ENCODE assay signal across 13 cellular contexts in the genomic region with DNA sequence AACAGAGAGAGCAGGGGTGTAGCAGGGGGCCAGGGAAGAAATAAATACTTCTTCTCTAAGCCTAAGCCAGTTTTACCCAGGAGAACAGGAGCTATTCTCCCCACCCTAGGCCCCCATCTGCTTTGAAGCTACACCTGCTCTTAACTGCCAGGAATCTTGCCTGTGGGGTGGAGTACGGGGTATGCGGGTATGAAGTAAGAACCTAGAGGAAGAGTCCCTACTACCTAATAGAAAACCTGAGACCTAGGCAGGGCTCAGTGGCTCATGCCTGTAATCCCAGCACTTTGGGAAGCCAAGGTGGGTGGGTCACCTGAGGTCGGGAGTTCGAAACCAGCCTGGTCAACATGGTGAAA. TPM values are rescaled to one million over a fixed set of nuclear protein-coding genes. Genes with fewer than 3 reads are reported as not detected.
DNase-seq lines count a peak whose midpoint lies in the region; ATAC-seq and TF ChIP-seq lines count a peak whose summit lies in the region.
"Had no signal": no experiment of that assay in that cellular context is flagged by ENCODE, and none has a peak within 500 bp of the region (broad histone marks: within the 10 kb centered on the region; RNA-seq: fewer than 3 reads in every experiment).

No MANE protein-coding gene starts in this region.

- H3K27ac ChIP-seq in right atrium auricular region (peak overlapping the region; percentile 98), mesenchymal stem cell (ENCODE audit: low read length, poor library complexity, severe bottlenecking) (no peak overlapping the region)

- WGBS in mesenchymal stem cell, result 100% methylated on average over 2 of the region's 4 CpGs

- H3K27me3 ChIP-seq in right atrium auricular region (no peaks in the 10 kb centered on the region), mesenchymal stem cell (ENCODE audit: control insufficient read depth in 1 of 2, insufficient read depth in 1 of 2, low read length in 2 of 2) (no peaks in the 10 kb centered on the region)

- no peaks in the 10 kb centered on the region for H3K9me3 Mint-ChIP-seq in activated CD4-positive, alpha-beta memory T cell treated with anti-CD3 and anti-CD28 coated beads for 36 hours

- H3K14ac ChIP-seq in mesenchymal stem cell (ENCODE audit: low read length in 2 of 2), result no peak overlapping the region

- no peak for DNase-seq in right atrium auricular region (ENCODE audit: low spot score)
- no peak for DNase-seq in Right ventricle myocardium inferior (ENCODE audit: missing footprints)
- no peak for DNase-seq in activated CD4-positive, alpha-beta memory T cell treated with anti-CD3 and anti-CD28 coated beads for 36 hours
- no peak for DNase-seq in mesenchymal stem cell
- DNase-seq in mucosa of gallbladder (ENCODE audit: low spot score), result no peak
- no peak for DNase-seq in NCI-H2081 (lab: John Stamatoyannopoulos, UW)
- DNase-seq: activated CD8-positive, alpha-beta memory T cell treated with anti-CD3 and anti-CD28 coated beads, Interleukin-2, amount 50 U/mL, for 4 hours; effector CD8-positive, alpha-beta T cell; SHP77 treated with DMSO at 0.1 percent for 48 hours had no signal

- peaks cover 0 to 93% of the 10 kb centered on the region in 2 donors for H3K4me1 ChIP-seq in right atrium auricular region
- peaks cover 43% of the 10 kb centered on the region for H3K4me1 ChIP-seq in mesenchymal stem cell (ENCODE audit: control insufficient read depth, insufficient read depth, low read depth, low read length)

- H3K4me2 ChIP-seq in mesenchymal stem cell (ENCODE audit: low read length, poor library complexity, severe bottlenecking), result no peak overlapping the region

- no peak overlapping the region for H2BK5ac ChIP-seq in mesenchymal stem cell (ENCODE audit: low read depth, low read length, poor library complexity, severe bottlenecking)

- no peak overlapping the region for H3K4ac ChIP-seq in mesenchymal stem cell (ENCODE audit: low read depth in 1 of 2, low read length in 2 of 2)

- H3K18ac ChIP-seq in mesenchymal stem cell (ENCODE audit: low read depth in 1 of 2, low read length in 2 of 2), result no peak overlapping the region

- no peak overlapping the region for H4K8ac ChIP-seq in mesenchymal stem cell (ENCODE audit: low read length)

- H3K9ac ChIP-seq in mesenchymal stem cell (ENCODE audit: low read length), result no peak overlapping the region

- peaks cover 31% of the 10 kb centered on the region for H3K4me1 Mint-ChIP-seq in activated CD4-positive, alpha-beta memory T cell treated with anti-CD3 and anti-CD28 coated beads for 36 hours (ENCODE audit: low read depth)

- H3K4me3 ChIP-seq in right atrium auricular region, result no peak overlapping the region
- no peak overlapping the region for H3K4me3 ChIP-seq in mesenchymal stem cell (ENCODE audit: insufficient read depth in 1 of 2, low read depth in 1 of 2, low read length in 2 of 2)

- H3K23ac ChIP-seq in mesenchymal stem cell (ENCODE audit: low read length in 2 of 2), result no peak overlapping the region

- peaks cover 25% of the 10 kb centered on the region for H3K36me3 Mint-ChIP-seq in activated CD4-positive, alpha-beta memory T cell treated with anti-CD3 and anti-CD28 coated beads for 36 hours

- CTCF ChIA-PET in activated CD4-positive, alpha-beta memory T cell treated with anti-CD3 and anti-CD28 coated beads for 36 hours (lab: Charles Lee), result interaction anchor here (0.9 to 4.0 kb wide), 17 partner anchors 8 to 113 kb away, joined by 3 to 31 read pairs (median 4); a partner anchor contains a TSS

- ATAC-seq in Right ventricle myocardium inferior, result no peak
- ATAC-seq in GM18505 (IDR thresholded peaks at IDR 0.05; ENCODE audit: unreplicated experiment), result no peak
- no peak for ATAC-seq in GM21381 (IDR thresholded peaks at IDR 0.05; ENCODE audit: unreplicated experiment)
- ATAC-seq: left lobe of liver had no signal

- H3K4me3 Mint-ChIP-seq in activated CD4-positive, alpha-beta memory T cell treated with anti-CD3 and anti-CD28 coated beads for 36 hours, result peak overlapping the region; percentile 88

- H4K91ac ChIP-seq in mesenchymal stem cell (ENCODE audit: low read length), result no peak overlapping the region

- no peak overlapping the region for H3K27ac Mint-ChIP-seq in activated CD4-positive, alpha-beta memory T cell treated with anti-CD3 and anti-CD28 coated beads for 36 hours

- H3K36me3 ChIP-seq in right atrium auricular region (peaks cover 7% of the 10 kb centered on the region), mesenchymal stem cell (ENCODE audit: control insufficient read depth in 1 of 2, insufficient read depth in 2 of 2, low read depth in 1 of 2, low read length in 2 of 2) (peaks cover 0 to 18% of the 10 kb centered on the region in 2 experiments)

- H2BK15ac ChIP-seq in mesenchymal stem cell (ENCODE audit: low read depth, poor library complexity, severe bottlenecking), result peak overlapping the region; percentile 48

- TF ChIP-seq CTCF in right atrium auricular region (IDR thresholded peaks at IDR 0.05), result no peak

- intact Hi-C loops in Right ventricle myocardium inferior (cut with DNase I), result loop anchor here (10.0 kb wide), 1 partner anchor 450 kb away; a partner anchor contains a TSS
- intact Hi-C loops in activated CD4-positive, alpha-beta memory T cell treated with anti-CD3 and anti-CD28 coated beads for 36 hours (cut with micrococcal nuclease), result loop anchor here (1.0 to 5.0 kb wide), 4 partner anchors 12 to 98 kb away; a partner anchor contains a TSS

- no peak overlapping the region for H2BK120ac ChIP-seq in mesenchymal stem cell (ENCODE audit: low read depth, low read length)

- no peak overlapping the region for H2AFZ ChIP-seq in mesenchymal stem cell (ENCODE audit: low read depth, low read length)

- H2BK12ac ChIP-seq in mesenchymal stem cell (ENCODE audit: low read length in 2 of 2), result no peak overlapping the region

- no peaks in the 10 kb centered on the region for H3K27me3 Mint-ChIP-seq in activated CD4-positive, alpha-beta memory T cell treated with anti-CD3 and anti-CD28 coated beads for 36 hours

- no peak for TF ChIP-seq POLR2A in GM18505 (IDR thresholded peaks at IDR 0.05; ENCODE audit: borderline replicate concordance, extremely low read depth, insufficient read depth, insufficient read length)

- H2AK5ac ChIP-seq in mesenchymal stem cell (ENCODE audit: low read length, severe bottlenecking), result no peak overlapping the region

- peaks cover 31% of the 10 kb centered on the region for H3K79me1 ChIP-seq in mesenchymal stem cell (replicated peaks; ENCODE audit: low read length, poor library complexity, severe bottlenecking)

- POLR2A ChIA-PET in activated CD4-positive, alpha-beta memory T cell treated with anti-CD3 and anti-CD28 coated beads for 36 hours (lab: Charles Lee), result interaction anchor here (1.2 to 5.1 kb wide), 4 partner anchors 13 to 32 kb away, joined by 6 to 93 read pairs (median 9); a partner anchor contains a TSS

- H3K9me3 ChIP-seq in right atrium auricular region, result no peaks in the 10 kb centered on the region
- H3K9me3 ChIP-seq in mesenchymal stem cell (ENCODE audit: control insufficient read depth, low read length), result no peaks in the 10 kb centered on the region

RNA-seq across cellular contexts. Expression of a gene that starts 1.6 kb away (rescaled TPM):
- total RNA-seq in right atrium auricular region (100 to 1,000 TPM; 105 to 256 TPM), Right ventricle myocardium inferior (170 TPM), mucosa of gallbladder (66.1 TPM)
- 10 to 100 TPM; 47.6 to 50.0 TPM for total RNA-seq in activated CD4-positive, alpha-beta memory T cell treated with anti-CD3 and anti-CD28 coated beads for 36 hours
- polyA plus RNA-seq in mesenchymal stem cell (2013, experiment 1 of 2), result 31.6 TPM
- 29.2 TPM for polyA plus RNA-seq in mesenchymal stem cell (2013, experiment 2 of 2)

RNA-seq across cellular contexts. Expression of a gene that starts 8.2 kb away (rescaled TPM):
- total RNA-seq in right atrium auricular region, result not detected
- not detected for total RNA-seq in Right ventricle myocardium inferior
- not detected for total RNA-seq in activated CD4-positive, alpha-beta memory T cell treated with anti-CD3 and anti-CD28 coated beads for 36 hours
- not detected for polyA plus RNA-seq in mesenchymal stem cell (2013, experiment 1 of 2)
- not detected for polyA plus RNA-seq in mesenchymal stem cell (2013, experiment 2 of 2)
- total RNA-seq in mucosa of gallbladder, result 0.26 TPM
- total RNA-seq: left lobe of liver, M059J had no signal

RNA-seq across cellular contexts. Expression of a gene that starts 21.9 kb away (rescaled TPM):
- total RNA-seq in right atrium auricular region, result 100 to 1,000 TPM; 716 to 772 TPM
- 867 TPM for total RNA-seq in Right ventricle myocardium inferior
- 1,000 to 10,000 TPM; 1,671 to 1,695 TPM for total RNA-seq in activated CD4-positive, alpha-beta memory T cell treated with anti-CD3 and anti-CD28 coated beads for 36 hours
- polyA plus RNA-seq in mesenchymal stem cell (2013, experiment 1 of 2), result 545 TPM
- polyA plus RNA-seq in mesenchymal stem cell (2013, experiment 2 of 2), result 525 TPM
- total RNA-seq in mucosa of gallbladder, result 893 TPM

RNA-seq across cellular contexts. Expression of a gene that starts 32.4 kb away (rescaled TPM):
- total RNA-seq in right atrium auricular region, result 10 to 100 TPM; 23.0 to 23.7 TPM
- total RNA-seq in Right ventricle myocardium inferior, result 21.3 TPM
- 10 to 100 TPM; 16.5 to 16.8 TPM for total RNA-seq in activated CD4-positive, alpha-beta memory T cell treated with anti-CD3 and anti-CD28 coated beads for 36 hours
- 80.8 TPM for polyA plus RNA-seq in mesenchymal stem cell (2013, experiment 1 of 2)
- 81.8 TPM for polyA plus RNA-seq in mesenchymal stem cell (2013, experiment 2 of 2)
- 50.8 TPM for total RNA-seq in mucosa of gallbladder

RNA-seq across cellular contexts. Expression of a gene that starts 40.4 kb away (rescaled TPM):
- total RNA-seq in right atrium auricular region (1 to 10 TPM; 3.8 to 8.7 TPM), Right ventricle myocardium inferior (2.4 TPM), mucosa of gallbladder (10.9 TPM)
- total RNA-seq in activated CD4-positive, alpha-beta memory T cell treated with anti-CD3 and anti-CD28 coated beads for 36 hours, result 10 to 100 TPM; 24.7 to 25.1 TPM
- polyA plus RNA-seq in mesenchymal stem cell (2013, experiment 1 of 2), result 4.9 TPM
- polyA plus RNA-seq in mesenchymal stem cell (2013, experiment 2 of 2), result 4.8 TPM
